3 cellular contexts compared by ENCODE assay signal in genomic region chr1:88812366-88812765, GRCh38.
A peak's percentile ranks its signal among the peaks of the same experiment; 100 is the strongest.
TF ChIP-seq lines count a peak whose summit lies in the region.

No MANE protein-coding gene starts in this region.

TF ChIP-seq in GM12891, 5 proteins besides CTCF, POLR2A, EP300 and RAD21 (continued from another document):
- TF ChIP-seq PAX5 (IDR thresholded peaks at IDR 0.05; ENCODE audit: insufficient read depth, low read length, severe bottlenecking) = no peak
- TF ChIP-seq POU2F2 (IDR thresholded peaks at IDR 0.05; ENCODE audit: low read depth, low read length) = no peak
- no peak for TF ChIP-seq SPI1 (IDR thresholded peaks at IDR 0.05; ENCODE audit: low read depth, low read length)
TF ChIP-seq in GM12891: peak in this region for 0.

TF ChIP-seq in IMR-90, 13 proteins besides CTCF, POLR2A, EP300 and RAD21 (continued from another document):
- TF ChIP-seq USF2 (IDR thresholded peaks at IDR 0.05; ENCODE audit: low read depth, low read length) (no peak), MXI1 (IDR thresholded peaks at IDR 0.05; ENCODE audit: borderline replicate concordance, low read depth, low read length) (no peak), CHD1 (IDR thresholded peaks at IDR 0.05; ENCODE audit: low read depth, low read length) (no peak), CEBPB (IDR thresholded peaks at IDR 0.05; ENCODE audit: low read depth, low read length) (no peak), RCOR1 (IDR thresholded peaks at IDR 0.05; ENCODE audit: insufficient replicate concordance, low read length) (no peak), MAFK (IDR thresholded peaks at IDR 0.05; ENCODE audit: low read depth, low read length) (no peak), BHLHE40 (IDR thresholded peaks at IDR 0.05; ENCODE audit: low read depth, low read length) (no peak), RFX5 (IDR thresholded peaks at IDR 0.05; ENCODE audit: low read depth, low read length) (no peak), FOS (IDR thresholded peaks at IDR 0.05; ENCODE audit: low read depth, low read length) (no peak)

TF ChIP-seq in WTC11, 78 proteins besides CTCF, POLR2A, EP300 and RAD21:
- TF ChIP-seq MAX (CRISPR knock-in tag; IDR thresholded peaks at IDR 0.05) (no peak), ZNF121 (CRISPR knock-in tag; IDR thresholded peaks at IDR 0.05) (peak; percentile 68)
TF ChIP-seq in WTC11: peak in this region for 1.
